Comparison of ENCODE assay signal across 8 cellular contexts in genomic region chr22:17087176-17088131, GRCh38. TPM values are rescaled to one million over a fixed set of nuclear protein-coding genes. Genes with fewer than 3 reads are reported as not detected.
A peak's percentile ranks its signal among the peaks of the same experiment; 100 is the strongest.
DNase-seq lines count a peak whose midpoint lies in the region; ATAC-seq and TF ChIP-seq lines count a peak whose summit lies in the region.

No MANE protein-coding gene starts in this region.

- ATAC-seq in GM18858 (IDR thresholded peaks at IDR 0.05; ENCODE audit: unreplicated experiment): peak; percentile 42
- peak; percentile 30 for ATAC-seq in HG03442 (IDR thresholded peaks at IDR 0.05; ENCODE audit: unreplicated experiment)

- no peak for TF ChIP-seq CTCF in fibroblast of villous mesenchyme (IDR thresholded peaks at IDR 0.05; ENCODE audit: insufficient read depth, low read depth, low read length)

- DNase-seq in activated CD4-positive, alpha-beta T cell treated with anti-CD3 and anti-CD28 coated beads for 48 hours: peak; percentile 41
- DNase-seq in fibroblast of villous mesenchyme (ENCODE audit: low read depth): peak; percentile 86
- DNase-seq in iPS-NIHi7 (ENCODE audit: extremely low spot score): no peak
- DNase-seq in NCI-H526 treated with DMSO at 0.1 percent for 48 hours (lab: John Stamatoyannopoulos, UW): no peak
- no peak for DNase-seq in RKO (ENCODE audit: low spot score)
- DNase-seq in NCI-H1930 (lab: John Stamatoyannopoulos, UW): no peak

- no peak overlapping the region for H3K4me3 ChIP-seq in fibroblast of villous mesenchyme (ENCODE audit: low read depth, low read length)

RNA-seq across cellular contexts. Expression of gene IL17RA, which starts 2.7 kb away (rescaled TPM):
- 5.8 and 7.3 TPM in 2 replicates for total RNA-seq in fibroblast of villous mesenchyme

RNA-seq across cellular contexts. Expression of gene TMEM121B, which starts 33.7 kb away (rescaled TPM):
- under 0.01 TPM in 2 replicates for total RNA-seq in fibroblast of villous mesenchyme

Comparison
In these comparisons a context has a peak if more than half of its experiments do, and no peak if none do; other contexts are left out.
1. DNase-seq: peak in activated CD4-positive, alpha-beta T cell treated with anti-CD3 and anti-CD28 coated beads for 48 hours (single experiment) and fibroblast of villous mesenchyme (single experiment); none in iPS-NIHi7 (single experiment), NCI-H526 treated with DMSO at 0.1 percent for 48 hours (single experiment), RKO (single experiment) and NCI-H1930 (0 of 2).